23 cellular contexts compared by ENCODE assay signal in genomic region chrX:35617836-35618235, GRCh38.
"Had no signal": no experiment of that assay in that cellular context is flagged by ENCODE, and none has a peak within 500 bp of the region (broad histone marks: within the 10 kb centered on the region; RNA-seq: fewer than 3 reads in every experiment).

No MANE protein-coding gene starts in this region.

- H3K9me3 ChIP-seq: gastrocnemius medialis, lower lobe of right lung, mucosa of descending colon, neutrophil, pancreas, right atrium auricular region, thyroid gland, vagina had no signal

- H3K4me1 ChIP-seq: gastrocnemius medialis, lower lobe of right lung, pancreas, right atrium auricular region, stomach, thyroid gland, vagina had no signal

- FAIRE-seq: endothelial cell of umbilical vein had no signal

- ATAC-seq: gastrocnemius medialis; left ventricle myocardium superior; lower lobe of right lung; mucosa of descending colon; natural killer cell treated with Interleukin-12 subunit alpha and Interleukin-12 subunit beta and Interleukin-15 and Interleukin-18, amount 100 ng/mL, for 72 hours; pancreas; sciatic nerve; stimulated activated effector memory CD8-positive, alpha-beta T cell treated with anti-CD3 and anti-CD28 coated beads, Interleukin-12 subunit alpha, Interleukin-12 subunit beta, amount 100 ng/mL, for 72 hours had no signal

- H3K27me3 ChIP-seq: gastrocnemius medialis, neutrophil, pancreas, right atrium auricular region, stomach, thyroid gland, vagina had no signal

- H3K4me3 ChIP-seq: coronary artery, gastrocnemius medialis, lower lobe of right lung, mucosa of descending colon, pancreas, right atrium auricular region, stomach, thyroid gland, vagina had no signal

- DNase-seq: dermis blood vessel endothelial cell; effector memory CD4-positive, alpha-beta T cell; foreskin fibroblast; gastrocnemius medialis; head of caudate nucleus; left ventricle myocardium superior; lower lobe of right lung; mucosa of descending colon; naive B cell; pancreas; stimulated activated CD4-positive, alpha-beta T cell treated with anti-CD3 and anti-CD28 coated beads, Interleukin-2, amount 100 ng/mL, for 24 hours; stimulated activated CD4-positive, alpha-beta T cell treated with anti-CD3 and anti-CD28 coated beads, Interleukin-4, amount 100 ng/mL, for 24 hours; stimulated activated naive CD4-positive, alpha-beta T cell treated with Interleukin-2 at 50 U/mL for 16 hours; stomach; thyroid gland had no signal

- H3K27ac ChIP-seq: coronary artery, gastrocnemius medialis, lower lobe of right lung, neutrophil, pancreas, right atrium auricular region, stomach, thyroid gland, vagina had no signal

- H3K36me3 ChIP-seq: gastrocnemius medialis, lower lobe of right lung, neutrophil, pancreas, right atrium auricular region, stomach, thyroid gland, vagina had no signal
